8 cellular contexts compared by ENCODE assay signal in genomic region chr19:29845576-29846176, GRCh38. TPM values are rescaled to one million over a fixed set of nuclear protein-coding genes. Genes with fewer than 3 reads are reported as not detected.
DNase-seq lines count a peak whose midpoint lies in the region; ATAC-seq and TF ChIP-seq lines count a peak whose summit lies in the region.

No MANE protein-coding gene starts in this region.

- H3K9me2 ChIP-seq in OCI-LY1 (ENCODE audit: low read depth, low read length), result no peaks in the 10 kb centered on the region

- no peak overlapping the region for H2AFZ ChIP-seq in OCI-LY1 (ENCODE audit: low read length)

- H3K27me3 ChIP-seq in OCI-LY1 (ENCODE audit: insufficient read depth, low read length), result peaks cover 4% of the 10 kb centered on the region; the same call in 1 of the 2 replicates

- no peaks in the 10 kb centered on the region for H3F3A ChIP-seq in OCI-LY1 (ENCODE audit: insufficient read depth, low read length)

- no peaks in the 10 kb centered on the region for H3K79me2 ChIP-seq in OCI-LY1 (ENCODE audit: insufficient read depth, low read length)

- ATAC-seq in GM21360 (IDR thresholded peaks at IDR 0.05; ENCODE audit: unreplicated experiment) (peak; percentile 4), sciatic nerve (peak; percentile 2), GM19452 (IDR thresholded peaks at IDR 0.05; ENCODE audit: unreplicated experiment) (no peak), HG02973 (IDR thresholded peaks at IDR 0.05; ENCODE audit: unreplicated experiment) (no peak)
- ATAC-seq in activated naive CD8-positive, alpha-beta T cell treated with anti-CD3 and anti-CD28 coated beads, Interleukin-2, amount 10 ng/mL, durations not matched to agents 7 days and 5 days (ENCODE audit: low read depth), result no peak

- H3K4me3 Mint-ChIP-seq in activated naive CD8-positive, alpha-beta T cell treated with anti-CD3 and anti-CD28 coated beads, Interleukin-2, amount 10 ng/mL, durations not matched to agents 7 days and 5 days, result peak overlapping the region; percentile 89

- no peaks in the 10 kb centered on the region for H4K20me1 ChIP-seq in OCI-LY1 (ENCODE audit: insufficient read depth, low read length)

- H3K4me3 ChIP-seq in AG04449 (ENCODE audit: low read depth, low read length) (peak overlapping the region; percentile 84), OCI-LY1 (ENCODE audit: low read depth, low read length, poor library complexity, severe bottlenecking) (peak overlapping the region; percentile 74)

- H3K36me3 ChIP-seq in OCI-LY1 (ENCODE audit: insufficient read depth, low read length), result no peaks in the 10 kb centered on the region

- no peaks in the 10 kb centered on the region for H3K9me3 ChIP-seq in OCI-LY1 (ENCODE audit: low read length)

- no peak for DNase-seq in AG04449 (ENCODE audit: low read depth, low spot score)
- no peak for DNase-seq in activated naive CD8-positive, alpha-beta T cell treated with anti-CD3 and anti-CD28 coated beads, Interleukin-2, amount 10 ng/mL, durations not matched to agents 7 days and 5 days
- DNase-seq in hepatic stellate cell (ENCODE audit: low spot score), result peak; percentile 38
- DNase-seq in sciatic nerve (ENCODE audit: low spot score), result no peak

- no peak overlapping the region for H3K27ac ChIP-seq in OCI-LY1 (ENCODE audit: low read depth, low read length, poor library complexity, severe bottlenecking)

- H3K9ac ChIP-seq in OCI-LY1 (ENCODE audit: low read length), result peak overlapping the region; percentile 63

- H3K4me1 Mint-ChIP-seq in activated naive CD8-positive, alpha-beta T cell treated with anti-CD3 and anti-CD28 coated beads, Interleukin-2, amount 10 ng/mL, durations not matched to agents 7 days and 5 days, result peaks cover 9% of the 10 kb centered on the region

- no peaks in the 10 kb centered on the region for H3K27me3 Mint-ChIP-seq in activated naive CD8-positive, alpha-beta T cell treated with anti-CD3 and anti-CD28 coated beads, Interleukin-2, amount 10 ng/mL, durations not matched to agents 7 days and 5 days

- H3K9me3 Mint-ChIP-seq in activated naive CD8-positive, alpha-beta T cell treated with anti-CD3 and anti-CD28 coated beads, Interleukin-2, amount 10 ng/mL, durations not matched to agents 7 days and 5 days, result no peaks in the 10 kb centered on the region

- POLR2A ChIA-PET in AG04449 (lab: Yijun Ruan, JAX), result interaction anchor here (0.6 kb wide), 1 partner anchor 155 kb away, joined by 3 read pairs; no protein-coding TSS in a partner anchor
- POLR2A ChIA-PET in activated naive CD8-positive, alpha-beta T cell treated with anti-CD3 and anti-CD28 coated beads, Interleukin-2, amount 10 ng/mL, durations not matched to agents 7 days and 5 days (lab: Charles Lee), result interaction anchor here (0.6 to 2.0 kb wide), 5 partner anchors 9 to 104 kb away, joined by 3 to 11 read pairs (median 4); partner anchors contain the start of gene URI1

- no peaks in the 10 kb centered on the region for H3K36me3 Mint-ChIP-seq in activated naive CD8-positive, alpha-beta T cell treated with anti-CD3 and anti-CD28 coated beads, Interleukin-2, amount 10 ng/mL, durations not matched to agents 7 days and 5 days

- peak overlapping the region; percentile 90 for H3K27ac Mint-ChIP-seq in activated naive CD8-positive, alpha-beta T cell treated with anti-CD3 and anti-CD28 coated beads, Interleukin-2, amount 10 ng/mL, durations not matched to agents 7 days and 5 days

- intact Hi-C loops in sciatic nerve (cut with DNase I), result no loop called here

- peak overlapping the region; percentile 98 for H3K4me2 ChIP-seq in OCI-LY1 (ENCODE audit: low read length)

- CTCF ChIA-PET in AG04449 (lab: Yijun Ruan, JAX), result interaction anchor here (1.1 to 1.6 kb wide), 3 partner anchors 12 to 86 kb away, joined by 3 to 7 read pairs (median 4); no protein-coding TSS in a partner anchor

- no peak for TF ChIP-seq CTCF in AG04449 (IDR thresholded peaks at IDR 0.05; ENCODE audit: insufficient read depth, low read length, missing control alignments)
- no peak for TF ChIP-seq CTCF in OCI-LY1 (IDR thresholded peaks at IDR 0.05; ENCODE audit: low read length)

- H3K4me1 ChIP-seq in OCI-LY1 (ENCODE audit: insufficient read depth, low read length, severe bottlenecking), result peaks cover 14% of the 10 kb centered on the region

RNA-seq across cellular contexts. Expression of gene CCNE1, which starts 33.9 kb away (rescaled TPM):
- 10 to 100 TPM; 20.3 to 23.5 TPM for total RNA-seq in activated naive CD8-positive, alpha-beta T cell treated with anti-CD3 and anti-CD28 coated beads, Interleukin-2, amount 10 ng/mL, durations not matched to agents 7 days and 5 days
- 4.1 TPM for total RNA-seq in sciatic nerve

Comparison
In these comparisons a context has a peak if more than half of its experiments do, and no peak if none do; other contexts are left out.
1. ATAC-seq: peak in GM21360 (single experiment) and sciatic nerve (single experiment); none in activated naive CD8-positive, alpha-beta T cell treated with anti-CD3 and anti-CD28 coated beads, Interleukin-2, amount 10 ng/mL, durations not matched to agents 7 days and 5 days (single experiment), GM19452 (single experiment) and HG02973 (single experiment).